ENCODE assay signal across 1 cellular context in genomic region chr1:23344111-23344986, GRCh38.
TF ChIP-seq lines count a peak whose summit lies in the region.

HNRNPR (minus strand) TSS chr1:23344284; CDS start chr1:23341008, 3,276 bp downstream.

TF ChIP-seq in GM12878, 131 proteins besides CTCF, POLR2A, EP300 and RAD21 (continued from another document and continues in another):
- TF ChIP-seq CUX1 (IDR thresholded peaks at IDR 0.05; ENCODE audit: insufficient replicate concordance, low read depth, low read length) (no peak), NR2C1 (IDR thresholded peaks at IDR 0.05) (peak; percentile 57), ZNF622 (IDR thresholded peaks at IDR 0.05) (no peak), MLLT1 (IDR thresholded peaks at IDR 0.05) (no peak), TARDBP (IDR thresholded peaks at IDR 0.05; ENCODE audit: borderline replicate concordance) (0 out of 2 replicates have a peak, but pooled peaks have one; percentile 38), SMAD5 (IDR thresholded peaks at IDR 0.05; ENCODE audit: low read depth) (peak; percentile 75), HDGF (IDR thresholded peaks at IDR 0.05) (peak; percentile 84; the same call in 1 of the 2 replicates), PAX5 (IDR thresholded peaks at IDR 0.05; ENCODE audit: borderline replicate concordance, low read depth, low read length) (peak; percentile 72; the same call in 1 of the 2 replicates), PBX3 (IDR thresholded peaks at IDR 0.05; ENCODE audit: insufficient replicate concordance, low read depth, low read length) (peak; percentile 99), SP1 (IDR thresholded peaks at IDR 0.05; ENCODE audit: low read depth, low read length) (peak; percentile 97), RELA (IDR thresholded peaks at IDR 0.05; ENCODE audit: borderline replicate concordance, partially characterized antibody) (peak; percentile 71), ELK1 (IDR thresholded peaks at IDR 0.05; ENCODE audit: low read depth, low read length) (no peak; the same call in 1 of the 2 replicates), MXI1 (IDR thresholded peaks at IDR 0.05; ENCODE audit: low read depth, low read length) (peak; percentile 64), TCF3 (IDR thresholded peaks at IDR 0.05; ENCODE audit: borderline replicate concordance, insufficient read depth, low read depth, low read length) (peak; percentile 10; the same call in 1 of the 2 replicates), SPI1 (IDR thresholded peaks at IDR 0.05; ENCODE audit: borderline replicate concordance, insufficient read depth, low read depth, low read length) (0 out of 2 replicates have a peak, but pooled peaks have one; percentile 6), CBX3 (IDR thresholded peaks at IDR 0.05; ENCODE audit: borderline replicate concordance, low read depth) (no peak), CHD2 (IDR thresholded peaks at IDR 0.05; ENCODE audit: borderline replicate concordance, low read depth, low read length) (peak; percentile 93), RFX5 (IDR thresholded peaks at IDR 0.05; ENCODE audit: low read depth, low read length) (no peak), CREM (IDR thresholded peaks at IDR 0.05; ENCODE audit: low read depth) (peak; percentile 85), NRF1 (conservative IDR thresholded peaks at IDR 0.05; ENCODE audit: low read depth, low read length) (no peak), TAF1 (IDR thresholded peaks at IDR 0.05; ENCODE audit: borderline replicate concordance, low read depth, low read length) (peak; percentile 93; the same call in 1 of the 2 replicates), GABPA (IDR thresholded peaks at IDR 0.05; ENCODE audit: low read depth) (peak; percentile 67), JUNB (IDR thresholded peaks at IDR 0.05) (no peak), ATF2 (IDR thresholded peaks at IDR 0.05; ENCODE audit: low read length) (no peak)
- TF ChIP-seq, protein P1, sequence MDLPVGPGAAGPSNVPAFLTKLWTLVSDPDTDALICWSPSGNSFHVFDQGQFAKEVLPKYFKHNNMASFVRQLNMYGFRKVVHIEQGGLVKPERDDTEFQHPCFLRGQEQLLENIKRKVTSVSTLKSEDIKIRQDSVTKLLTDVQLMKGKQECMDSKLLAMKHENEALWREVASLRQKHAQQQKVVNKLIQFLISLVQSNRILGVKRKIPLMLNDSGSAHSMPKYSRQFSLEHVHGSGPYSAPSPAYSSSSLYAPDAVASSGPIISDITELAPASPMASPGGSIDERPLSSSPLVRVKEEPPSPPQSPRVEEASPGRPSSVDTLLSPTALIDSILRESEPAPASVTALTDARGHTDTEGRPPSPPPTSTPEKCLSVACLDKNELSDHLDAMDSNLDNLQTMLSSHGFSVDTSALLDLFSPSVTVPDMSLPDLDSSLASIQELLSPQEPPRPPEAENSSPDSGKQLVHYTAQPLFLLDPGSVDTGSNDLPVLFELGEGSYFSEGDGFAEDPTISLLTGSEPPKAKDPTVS (IDR thresholded peaks at IDR 0.05; ENCODE audit: low read depth, low read length) = 0 out of 2 replicates have a peak, but pooled peaks have one; percentile 33
- TF ChIP-seq, protein P2, sequence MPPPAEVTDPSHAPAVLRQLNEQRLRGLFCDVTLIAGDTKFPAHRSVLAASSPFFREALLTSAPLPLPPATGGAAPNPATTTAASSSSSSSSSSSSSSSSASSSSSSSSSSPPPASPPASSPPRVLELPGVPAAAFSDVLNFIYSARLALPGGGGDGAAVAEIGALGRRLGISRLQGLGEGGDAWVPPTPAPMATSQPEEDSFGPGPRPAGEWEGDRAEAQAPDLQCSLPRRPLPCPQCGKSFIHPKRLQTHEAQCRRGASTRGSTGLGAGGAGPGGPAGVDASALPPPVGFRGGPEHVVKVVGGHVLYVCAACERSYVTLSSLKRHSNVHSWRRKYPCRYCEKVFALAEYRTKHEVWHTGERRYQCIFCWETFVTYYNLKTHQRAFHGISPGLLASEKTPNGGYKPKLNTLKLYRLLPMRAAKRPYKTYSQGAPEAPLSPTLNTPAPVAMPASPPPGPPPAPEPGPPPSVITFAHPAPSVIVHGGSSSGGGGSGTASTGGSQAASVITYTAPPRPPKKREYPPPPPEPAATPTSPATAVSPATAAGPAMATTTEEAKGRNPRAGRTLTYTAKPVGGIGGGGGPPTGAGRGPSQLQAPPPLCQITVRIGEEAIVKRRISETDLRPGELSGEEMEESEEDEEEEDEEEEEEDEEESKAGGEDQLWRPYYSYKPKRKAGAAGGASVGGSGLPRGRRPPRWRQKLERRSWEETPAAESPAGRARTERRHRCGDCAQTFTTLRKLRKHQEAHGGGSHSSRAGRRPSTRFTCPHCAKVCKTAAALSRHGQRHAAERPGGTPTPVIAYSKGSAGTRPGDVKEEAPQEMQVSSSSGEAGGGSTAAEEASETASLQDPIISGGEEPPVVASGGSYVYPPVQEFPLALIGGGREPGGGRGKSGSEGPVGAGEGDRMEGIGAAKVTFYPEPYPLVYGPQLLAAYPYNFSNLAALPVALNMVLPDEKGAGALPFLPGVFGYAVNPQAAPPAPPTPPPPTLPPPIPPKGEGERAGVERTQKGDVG (CRISPR knock-in tag; IDR thresholded peaks at IDR 0.05) = no peak
- TF ChIP-seq, protein P3, sequence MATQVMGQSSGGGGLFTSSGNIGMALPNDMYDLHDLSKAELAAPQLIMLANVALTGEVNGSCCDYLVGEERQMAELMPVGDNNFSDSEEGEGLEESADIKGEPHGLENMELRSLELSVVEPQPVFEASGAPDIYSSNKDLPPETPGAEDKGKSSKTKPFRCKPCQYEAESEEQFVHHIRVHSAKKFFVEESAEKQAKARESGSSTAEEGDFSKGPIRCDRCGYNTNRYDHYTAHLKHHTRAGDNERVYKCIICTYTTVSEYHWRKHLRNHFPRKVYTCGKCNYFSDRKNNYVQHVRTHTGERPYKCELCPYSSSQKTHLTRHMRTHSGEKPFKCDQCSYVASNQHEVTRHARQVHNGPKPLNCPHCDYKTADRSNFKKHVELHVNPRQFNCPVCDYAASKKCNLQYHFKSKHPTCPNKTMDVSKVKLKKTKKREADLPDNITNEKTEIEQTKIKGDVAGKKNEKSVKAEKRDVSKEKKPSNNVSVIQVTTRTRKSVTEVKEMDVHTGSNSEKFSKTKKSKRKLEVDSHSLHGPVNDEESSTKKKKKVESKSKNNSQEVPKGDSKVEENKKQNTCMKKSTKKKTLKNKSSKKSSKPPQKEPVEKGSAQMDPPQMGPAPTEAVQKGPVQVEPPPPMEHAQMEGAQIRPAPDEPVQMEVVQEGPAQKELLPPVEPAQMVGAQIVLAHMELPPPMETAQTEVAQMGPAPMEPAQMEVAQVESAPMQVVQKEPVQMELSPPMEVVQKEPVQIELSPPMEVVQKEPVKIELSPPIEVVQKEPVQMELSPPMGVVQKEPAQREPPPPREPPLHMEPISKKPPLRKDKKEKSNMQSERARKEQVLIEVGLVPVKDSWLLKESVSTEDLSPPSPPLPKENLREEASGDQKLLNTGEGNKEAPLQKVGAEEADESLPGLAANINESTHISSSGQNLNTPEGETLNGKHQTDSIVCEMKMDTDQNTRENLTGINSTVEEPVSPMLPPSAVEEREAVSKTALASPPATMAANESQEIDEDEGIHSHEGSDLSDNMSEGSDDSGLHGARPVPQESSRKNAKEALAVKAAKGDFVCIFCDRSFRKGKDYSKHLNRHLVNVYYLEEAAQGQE (IDR thresholded peaks at IDR 0.05; ENCODE audit: low read depth, low read length) = peak; percentile 15; the same call in 1 of the 2 replicates
- TF ChIP-seq, protein P4, sequence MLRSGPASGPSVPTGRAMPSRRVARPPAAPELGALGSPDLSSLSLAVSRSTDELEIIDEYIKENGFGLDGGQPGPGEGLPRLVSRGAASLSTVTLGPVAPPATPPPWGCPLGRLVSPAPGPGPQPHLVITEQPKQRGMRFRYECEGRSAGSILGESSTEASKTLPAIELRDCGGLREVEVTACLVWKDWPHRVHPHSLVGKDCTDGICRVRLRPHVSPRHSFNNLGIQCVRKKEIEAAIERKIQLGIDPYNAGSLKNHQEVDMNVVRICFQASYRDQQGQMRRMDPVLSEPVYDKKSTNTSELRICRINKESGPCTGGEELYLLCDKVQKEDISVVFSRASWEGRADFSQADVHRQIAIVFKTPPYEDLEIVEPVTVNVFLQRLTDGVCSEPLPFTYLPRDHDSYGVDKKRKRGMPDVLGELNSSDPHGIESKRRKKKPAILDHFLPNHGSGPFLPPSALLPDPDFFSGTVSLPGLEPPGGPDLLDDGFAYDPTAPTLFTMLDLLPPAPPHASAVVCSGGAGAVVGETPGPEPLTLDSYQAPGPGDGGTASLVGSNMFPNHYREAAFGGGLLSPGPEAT (IDR thresholded peaks at IDR 0.05; ENCODE audit: low read depth) = 0 out of 2 replicates have a peak, but pooled peaks have one; percentile 14
